22 cellular contexts compared by ENCODE assay signal in the genomic region with DNA sequence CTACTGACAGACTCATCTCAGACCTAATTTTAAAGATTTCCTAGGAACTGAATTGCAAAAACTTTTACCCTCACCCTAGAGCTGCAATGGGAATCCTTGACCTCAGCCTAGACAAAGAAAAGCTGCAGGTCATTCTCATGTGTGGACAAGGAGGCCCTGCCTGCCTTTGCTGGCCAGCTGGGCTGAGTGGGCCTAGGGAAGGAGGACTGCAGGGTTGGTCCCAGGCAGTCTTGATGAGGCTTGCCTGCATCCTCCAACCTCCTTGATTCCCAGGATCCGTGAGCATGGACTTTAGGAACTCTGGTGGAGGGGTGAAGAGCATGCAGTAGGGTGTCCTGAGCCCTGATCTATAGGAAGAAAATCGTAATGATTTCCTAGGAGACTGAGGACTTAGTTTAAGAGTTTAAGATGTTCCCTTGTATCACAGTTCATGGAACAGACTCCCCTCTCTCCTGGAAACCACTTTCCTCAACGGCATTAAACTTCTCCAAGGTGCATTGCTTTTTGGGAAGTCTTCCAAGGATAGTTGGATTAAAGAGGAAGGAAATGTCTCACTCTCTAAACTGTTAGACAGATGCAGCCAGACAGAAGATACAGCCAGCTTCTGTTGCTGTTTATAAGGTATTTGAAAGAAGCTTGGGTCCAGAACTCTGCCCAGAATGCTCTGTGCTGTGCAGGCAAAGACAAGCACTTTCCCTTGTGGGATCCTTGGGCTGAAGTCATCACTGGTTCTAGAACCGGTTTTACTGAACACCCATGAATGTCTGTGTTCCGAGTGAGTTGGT. TPM values are rescaled to one million over a fixed set of nuclear protein-coding genes. Genes with fewer than 3 reads are reported as not detected.
DNase-seq lines count a peak whose midpoint lies in the region; ATAC-seq, FAIRE-seq and TF ChIP-seq lines count a peak whose summit lies in the region.
"Had no signal": no experiment of that assay in that cellular context is flagged by ENCODE, and none has a peak within 500 bp of the region (broad histone marks: within the 10 kb centered on the region; RNA-seq: fewer than 3 reads in every experiment).

No MANE protein-coding gene starts in this region.

- no peak overlapping the region for H2AFZ ChIP-seq in endothelial cell of umbilical vein (ENCODE audit: low read depth, low read length)

- H3K9me1 ChIP-seq in endothelial cell of umbilical vein (replicated peaks; ENCODE audit: control insufficient read depth, extremely low read depth, insufficient read depth, low read length) = no peaks in the 10 kb centered on the region

- no peaks in the 10 kb centered on the region for H3K27me3 ChIP-seq in BLaER1 treated with 17β-estradiol and CSF1 and Interleukin-3, amounts not matched to agents 10 nM and 100 nM
- H3K27me3 ChIP-seq in endothelial cell of umbilical vein (ENCODE audit: control insufficient read depth in 2 of 2, insufficient read depth in 2 of 2, low read length in 2 of 2) (peaks cover 0 to 5% of the 10 kb centered on the region in 2 experiments), suprapubic skin (no peaks in the 10 kb centered on the region)
- H3K27me3 ChIP-seq: Peyer's patch had no signal

- FAIRE-seq in endothelial cell of umbilical vein (lab: Jason Lieb, UNC) = peak; percentile 37
- FAIRE-seq: A549, GM18507, H54, HepG2 had no signal

- H3K9me3 ChIP-seq in BLaER1 treated with 17β-estradiol and CSF1 and Interleukin-3, amounts not matched to agents 10 nM and 100 nM (replicated peaks in 1 of 11) = 0 out of 22 replicates have a peak, but pooled peaks cover 0 to 5% (median 0%) of the 10 kb centered on the region in 11 experiments
- H3K9me3 ChIP-seq in endothelial cell of umbilical vein (replicated peaks; ENCODE audit: control insufficient read depth, insufficient read depth, low read length) (no peaks in the 10 kb centered on the region), suprapubic skin (no peaks in the 10 kb centered on the region)
- H3K9me3 ChIP-seq: A549, Peyer's patch, SK-N-SH had no signal

- dilution Hi-C loops in endothelial cell of umbilical vein (cut with MboI; ENCODE audit: extremely low pct_ligation_motif_present, low sequenced_read_pairs) = no loop called here

- H3K4me1 ChIP-seq in BLaER1 treated with 17β-estradiol and CSF1 and Interleukin-3, amounts not matched to agents 10 nM and 100 nM = peaks cover 0 to 23% (median 12%) of the 10 kb centered on the region in 10 experiments; a peak in 14 of 20 replicates
- peaks cover 31% of the 10 kb centered on the region for H3K4me1 ChIP-seq in endothelial cell of umbilical vein (ENCODE audit: control insufficient read depth, extremely low read depth, insufficient read depth, low read length)
- peaks cover 7% of the 10 kb centered on the region for H3K4me1 ChIP-seq in suprapubic skin
- H3K4me1 ChIP-seq: A549, Peyer's patch had no signal

- H3K27me3 Mint-ChIP-seq in Calu3 (ENCODE audit: unreplicated experiment) = no peaks in the 10 kb centered on the region

- POLR2A ChIA-PET in endothelial cell of umbilical vein (lab: Charles Lee) = no interaction called here

- peak; percentile 11 to 13 for DNase-seq in Kasumi-1 (lab: John Stamatoyannopoulos, UW)
- peak; percentile 53 for DNase-seq in endothelial cell of umbilical vein (ENCODE audit: low read depth, low spot score)
- peak; percentile 13 to 29 for DNase-seq in suprapubic skin (ENCODE audit: low spot score in 2 of 2)
- DNase-seq in SHP77 treated with DMSO at 0.1 percent for 48 hours (lab: John Stamatoyannopoulos, UW) = no peak
- no peak for DNase-seq in Calu3
- DNase-seq: AML-193, DMS53, MV-4-11, NCI-H1105 treated with DMSO at 0.1 percent for 48 hours, NCI-H2029 treated with DMSO at 0.1 percent for 48 hours, NCI-H526 treated with DMSO at 0.1 percent for 48 hours, OCI-M1, Peyer's patch, SK-N-SH, SW 1271 had no signal

- no peak for TF ChIP-seq CTCF in endothelial cell of umbilical vein (IDR thresholded peaks at IDR 0.05; ENCODE audit: extremely low read depth in 1 of 2, insufficient read depth in 1 of 2, low read depth in 1 of 2, low read length in 2 of 2)
- no peak for TF ChIP-seq CTCF in suprapubic skin (IDR thresholded peaks at IDR 0.05)
- no peak for TF ChIP-seq CTCF in Calu3 (IDR thresholded peaks at IDR 0.05; ENCODE audit: unreplicated experiment)

- H3K4me2 ChIP-seq in BLaER1 treated with 17β-estradiol and CSF1 and Interleukin-3, amounts not matched to agents 10 nM and 100 nM = peak overlapping the region in 8 of 11 experiments; percentile 13 to 68 (median 24); a peak in 9 of 22 replicates
- no peak overlapping the region for H3K4me2 ChIP-seq in endothelial cell of umbilical vein (ENCODE audit: insufficient read depth, low read length)
- H3K4me2 ChIP-seq: A549, SK-N-SH had no signal

- no peaks in the 10 kb centered on the region for H3K9me3 Mint-ChIP-seq in Calu3 (ENCODE audit: low read depth, unreplicated experiment)

- no peak overlapping the region for H3K4me3 ChIP-seq in BLaER1 treated with 17β-estradiol and CSF1 and Interleukin-3, amounts not matched to agents 10 nM and 100 nM
- no peak overlapping the region for H3K4me3 ChIP-seq in endothelial cell of umbilical vein (replicated peaks in 1 of 3; ENCODE audit: insufficient read depth in 1 of 3, low read depth in 1 of 3, low read length in 3 of 3)
- no peak overlapping the region for H3K4me3 ChIP-seq in suprapubic skin
- H3K4me3 ChIP-seq: A549, Peyer's patch had no signal

- no peak overlapping the region for H3K27ac ChIP-seq in BLaER1 treated with 17β-estradiol and CSF1 and Interleukin-3, amounts not matched to agents 10 nM and 100 nM
- H3K27ac ChIP-seq in endothelial cell of umbilical vein (ENCODE audit: insufficient read depth, low read depth, low read length) = no peak overlapping the region
- no peak overlapping the region for H3K27ac ChIP-seq in suprapubic skin
- H3K27ac ChIP-seq: A549, C4-2B, Peyer's patch had no signal

- BruUV-seq in endothelial cell of umbilical vein (replicated peaks; lab: Mats Ljungman, UMichigan) (no TSS peak), Calu3 (replicated peaks; lab: Mats Ljungman, UMichigan) (no TSS peak)

- no peak overlapping the region for H3K27ac Mint-ChIP-seq in Calu3 (ENCODE audit: unreplicated experiment)

- 77% methylated on average over 5 of the region's 5 CpGs for WGBS in suprapubic skin

- no peaks in the 10 kb centered on the region for H3K36me3 ChIP-seq in BLaER1 treated with 17β-estradiol and CSF1 and Interleukin-3, amounts not matched to agents 10 nM and 100 nM
- H3K36me3 ChIP-seq in endothelial cell of umbilical vein (ENCODE audit: control insufficient read depth in 2 of 2, extremely low read depth in 1 of 2, insufficient read depth in 2 of 2, low read length in 2 of 2) (no peaks in the 10 kb centered on the region), suprapubic skin (no peaks in the 10 kb centered on the region)
- H3K36me3 ChIP-seq: Peyer's patch had no signal

- no peak for TF ChIP-seq EP300 in suprapubic skin (IDR thresholded peaks at IDR 0.05)

- H3K9ac ChIP-seq in BLaER1 treated with 17β-estradiol and CSF1 and Interleukin-3, amounts not matched to agents 10 nM and 100 nM = no peak overlapping the region
- H3K9ac ChIP-seq in endothelial cell of umbilical vein (replicated peaks; ENCODE audit: extremely low read depth, insufficient read depth, low read length) = no peak overlapping the region
- H3K9ac ChIP-seq: SK-N-SH had no signal

- H3K4me3 Mint-ChIP-seq in Calu3 (ENCODE audit: low read depth, unreplicated experiment) = no peak overlapping the region

- CTCF ChIA-PET in endothelial cell of umbilical vein (lab: Charles Lee) (interaction anchor here (1.1 kb wide), 1 partner anchor 29 kb away, joined by 3 read pairs; no protein-coding TSS in a partner anchor), Calu3 (lab: Charles Lee) (interaction anchor here (1.1 kb wide), 1 partner anchor 10 kb away, joined by 3 read pairs; no protein-coding TSS in a partner anchor)

- no peak for TF ChIP-seq POLR2A in endothelial cell of umbilical vein (IDR thresholded peaks at IDR 0.05; ENCODE audit: low read depth, low read length)
- TF ChIP-seq POLR2A in suprapubic skin (IDR thresholded peaks at IDR 0.05) = no peak

- ATAC-seq in esophagus mucosa = no peak
- ATAC-seq: A549, HepG2 had no signal

- no peaks in the 10 kb centered on the region for H4K20me1 ChIP-seq in BLaER1 treated with 17β-estradiol and CSF1 and Interleukin-3, amounts not matched to agents 10 nM and 100 nM
- no peaks in the 10 kb centered on the region for H4K20me1 ChIP-seq in endothelial cell of umbilical vein (replicated peaks; ENCODE audit: control insufficient read depth, extremely low read depth, insufficient read depth, low read length)

- no peaks in the 10 kb centered on the region for H3K4me1 Mint-ChIP-seq in Calu3 (ENCODE audit: low read depth, unreplicated experiment)

- intact Hi-C loops in endothelial cell of umbilical vein (cut with micrococcal nuclease) (no loop called here), Calu3 (cut with micrococcal nuclease; ENCODE audit: unreplicated experiment) (no loop called here)

- H3K36me3 Mint-ChIP-seq in Calu3 (ENCODE audit: insufficient read depth, unreplicated experiment) = no peaks in the 10 kb centered on the region

- no peaks in the 10 kb centered on the region for H3K79me2 ChIP-seq in endothelial cell of umbilical vein (ENCODE audit: control insufficient read depth, insufficient read depth, low read length)

TF ChIP-seq in endothelial cell of umbilical vein, 7 proteins besides CTCF, POLR2A, EP300 and RAD21 (continues in another document):
- TF ChIP-seq FOS (IDR thresholded peaks at IDR 0.05; ENCODE audit: borderline replicate concordance, insufficient read depth, low read length) (peak; percentile 61), JUN (IDR thresholded peaks at IDR 0.05; ENCODE audit: borderline replicate concordance, insufficient read depth, insufficient read length, low read depth) (peak; percentile 20), POLR2AphosphoS5 (IDR thresholded peaks at IDR 0.05; ENCODE audit: insufficient read depth, low read depth, low read length) (no peak), MAX (IDR thresholded peaks at IDR 0.05; ENCODE audit: insufficient read depth, insufficient read length) (no peak), MYC (IDR thresholded peaks at IDR 0.05; ENCODE audit: low read depth, low read length) (no peak), EZH2 (IDR thresholded peaks at IDR 0.05; ENCODE audit: borderline replicate concordance, low read depth, low read length, severe bottlenecking) (no peak)

RNA-seq across cellular contexts. Expression of gene DDX11, which starts 55.4 kb away (rescaled TPM):
- 71.4 and 78.3 TPM in 2 replicates for total RNA-seq in endothelial cell of umbilical vein
- 19.4 and 20.8 TPM in 2 replicates for polyA plus RNA-seq in endothelial cell of umbilical vein
- polyA plus RNA-seq in endothelial cell of umbilical vein (2011; cell fraction: cytosol; rRNA removed) = 12.3 and 14.9 TPM in 2 replicates
- polyA plus RNA-seq in endothelial cell of umbilical vein (2011; cell fraction: nucleus; rRNA removed) = 201 and 241 TPM in 2 replicates
- 13.7 and 19.9 TPM in 2 replicates for polyA plus RNA-seq in endothelial cell of umbilical vein (2012)
- polyA minus RNA-seq in endothelial cell of umbilical vein = 31.8 and 48.0 TPM in 2 replicates
- 30.7 TPM for polyA minus RNA-seq in endothelial cell of umbilical vein (2011; cell fraction: cytosol; rRNA and poly(A)+ RNA removed)
- polyA minus RNA-seq in endothelial cell of umbilical vein (2011; cell fraction: nucleus; rRNA and poly(A)+ RNA removed) = 46.6 and 65.3 TPM in 2 replicates
- total RNA-seq in suprapubic skin = 10 to 100 TPM; 13.0 to 81.6 (median 46.0) TPM
- 17.7 TPM for total RNA-seq in esophagus mucosa
- total RNA-seq in Calu3 (2022) = 126 and 134 TPM in 2 replicates

Comparison
In these comparisons a context has a peak if more than half of its experiments do, and no peak if none do; other contexts are left out.
1. DNase-seq: peak in Kasumi-1 (2 of 2), endothelial cell of umbilical vein (single experiment) and suprapubic skin (2 of 2); none in SHP77 treated with DMSO at 0.1 percent for 48 hours (single experiment) and Calu3 (single experiment).